Comparison of ENCODE assay signal across 23 cellular contexts in the genomic region with DNA sequence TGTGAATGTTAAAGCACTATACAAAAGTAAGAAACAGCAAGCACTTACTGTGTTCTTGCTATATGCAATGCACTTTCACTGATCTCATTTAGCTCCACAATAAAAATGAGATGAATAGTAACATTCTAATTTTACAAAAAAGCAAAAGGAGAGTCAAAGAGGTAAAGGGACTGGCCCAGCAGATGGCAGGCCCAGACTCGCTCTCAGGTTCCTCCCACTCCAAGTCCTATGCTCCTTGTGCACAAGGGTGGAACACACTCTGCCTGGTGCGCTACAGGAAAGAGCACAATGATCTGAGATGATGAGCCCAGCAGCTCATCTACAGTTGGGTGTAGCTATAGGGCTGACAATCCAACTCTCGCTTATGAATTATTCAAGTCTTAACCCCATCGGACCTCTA.
"Had no signal": no experiment of that assay in that cellular context is flagged by ENCODE, and none has a peak within 500 bp of the region (broad histone marks: within the 10 kb centered on the region; RNA-seq: fewer than 3 reads in every experiment).

No MANE protein-coding gene starts in this region.

- H3K4me1 Mint-ChIP-seq: WTC11 had no signal

- H3K9me3 Mint-ChIP-seq: activated CD4-positive, alpha-beta memory T cell treated with anti-CD3 and anti-CD28 coated beads for 36 hours; activated T-helper 1 cell treated with anti-CD3 and anti-CD28 coated beads, Interleukin-12 subunit alpha, Interleukin-12 subunit beta, Interleukin-2, Interleukin-4 antibody, amounts not matched to agents 30 ng/mL and 10 ng/mL and 1 ng/mL, durations not matched to agents 14 hours and 24 hours and 36 hours; WTC11 had no signal

- H3K27ac Mint-ChIP-seq: activated CD4-positive, alpha-beta memory T cell treated with anti-CD3 and anti-CD28 coated beads for 36 hours; activated CD4-positive, alpha-beta T cell treated with anti-CD3 and anti-CD28 coated beads for 36 hours; activated naive CD4-positive, alpha-beta T cell treated with anti-CD3 and anti-CD28 coated beads, Interleukin-2, amount 50 U/mL, for 72 hours; activated T-helper 1 cell treated with anti-CD3 and anti-CD28 coated beads, Interleukin-12 subunit alpha, Interleukin-12 subunit beta, Interleukin-2, Interleukin-4 antibody, amounts not matched to agents 30 ng/mL and 10 ng/mL and 1 ng/mL, durations not matched to agents 14 hours and 24 hours and 36 hours; dendritic cell treated with granulocyte-macrophage colony-stimulating factor and Interleukin-4, amounts not matched to agents 40 ng/mL and 50 ng/mL, for 4 days; stimulated activated naive CD8-positive, alpha-beta T cell treated with anti-CD3 and anti-CD28 coated beads, Interleukin-15, amount 100 ng/mL, for 72 hours; WTC11 had no signal

- H3K27me3 Mint-ChIP-seq: activated CD4-positive, alpha-beta memory T cell treated with anti-CD3 and anti-CD28 coated beads for 36 hours; activated CD4-positive, alpha-beta T cell treated with anti-CD3 and anti-CD28 coated beads for 36 hours; stimulated activated naive CD8-positive, alpha-beta T cell treated with anti-CD3 and anti-CD28 coated beads, Interleukin-15, amount 100 ng/mL, for 72 hours had no signal

- H3K36me3 Mint-ChIP-seq: activated CD4-positive, alpha-beta memory T cell treated with anti-CD3 and anti-CD28 coated beads for 36 hours; WTC11 had no signal

- ATAC-seq: activated CD4-positive, alpha-beta T cell treated with anti-CD3 and anti-CD28 coated beads for 36 hours; activated naive CD4-positive, alpha-beta T cell treated with anti-CD3 and anti-CD28 coated beads, Interleukin-2, amount 50 U/mL, for 72 hours; left cardiac atrium; naive thymus-derived CD4-positive, alpha-beta T cell; right lobe of liver; stimulated activated naive CD8-positive, alpha-beta T cell treated with anti-CD3 and anti-CD28 coated beads, Interleukin-15, amount 100 ng/mL, for 72 hours; WTC11 had no signal

- H3K4me3 Mint-ChIP-seq: activated CD4-positive, alpha-beta memory T cell treated with anti-CD3 and anti-CD28 coated beads for 36 hours; activated CD4-positive, alpha-beta T cell treated with anti-CD3 and anti-CD28 coated beads for 36 hours; activated T-helper 1 cell treated with anti-CD3 and anti-CD28 coated beads, Interleukin-12 subunit alpha, Interleukin-12 subunit beta, Interleukin-2, Interleukin-4 antibody, amounts not matched to agents 30 ng/mL and 10 ng/mL and 1 ng/mL, durations not matched to agents 14 hours and 24 hours and 36 hours; dendritic cell treated with granulocyte-macrophage colony-stimulating factor and Interleukin-4, amounts not matched to agents 40 ng/mL and 50 ng/mL, for 4 days; naive thymus-derived CD4-positive, alpha-beta T cell; stimulated activated naive CD8-positive, alpha-beta T cell treated with anti-CD3 and anti-CD28 coated beads, Interleukin-15, amount 100 ng/mL, for 72 hours; WTC11 had no signal

- DNase-seq: activated CD4-positive, alpha-beta memory T cell treated with anti-CD3 and anti-CD28 coated beads for 36 hours; activated CD4-positive, alpha-beta T cell treated with anti-CD3 and anti-CD28 coated beads for 36 hours; activated gamma-delta T cell treated with Interleukin-2 at 50 U/mL for 16 hours; activated T-cell treated with anti-CD3 and anti-CD28 coated beads for 4 hours; adrenal gland; effector CD8-positive, alpha-beta T cell; left cardiac atrium; mesendoderm; naive thymus-derived CD4-positive, alpha-beta T cell; ovary; right lobe of liver; small intestine; stimulated activated CD4-positive, alpha-beta T cell treated with anti-CD3 and anti-CD28 coated beads, Interleukin-15, amount 100 ng/mL, for 24 hours; stimulated activated CD4-positive, alpha-beta T cell treated with anti-CD3 and anti-CD28 coated beads, Interleukin-2, amount 100 ng/mL, for 48 hours; stimulated activated naive CD8-positive, alpha-beta T cell treated with anti-CD3 and anti-CD28 coated beads, Interleukin-15, amount 100 ng/mL, for 72 hours; transverse colon; uterus had no signal

- H3K27ac ChIP-seq: adrenal gland, cardiac muscle cell, ovary, right lobe of liver, suprapubic skin, transverse colon, uterus had no signal
